12 cellular contexts compared by ENCODE assay signal in genomic region chr5:10635861-10636350, GRCh38.
DNase-seq lines count a peak whose midpoint lies in the region; ATAC-seq, FAIRE-seq and TF ChIP-seq lines count a peak whose summit lies in the region.
"Had no signal": no experiment of that assay in that cellular context is flagged by ENCODE, and none has a peak within 500 bp of the region (broad histone marks: within the 10 kb centered on the region; RNA-seq: fewer than 3 reads in every experiment).

No MANE protein-coding gene starts in this region.

- intact Hi-C loops in Right ventricle myocardium inferior (cut with DNase I) = no loop called here

- peaks cover 56% of the 10 kb centered on the region for H3K4me1 Mint-ChIP-seq in activated naive CD8-positive, alpha-beta T cell treated with anti-CD3 and anti-CD28 coated beads, Interleukin-2, amount 10 ng/mL, durations not matched to agents 7 days and 5 days
- peaks cover 57% of the 10 kb centered on the region for H3K4me1 Mint-ChIP-seq in WTC11

- DNase-seq in stimulated activated CD4-positive, alpha-beta T cell treated with anti-CD3 and anti-CD28 coated beads, Interleukin-4, amount 100 ng/mL, for 24 hours = peak; percentile 21
- no peak for DNase-seq in stimulated activated CD4-positive, alpha-beta T cell treated with anti-CD3 and anti-CD28 coated beads, Interleukin-4, amount 100 ng/mL, for 1 hour
- no peak for DNase-seq in activated naive CD8-positive, alpha-beta T cell treated with anti-CD3 and anti-CD28 coated beads, Interleukin-2, amount 10 ng/mL, durations not matched to agents 7 days and 5 days
- DNase-seq in urothelium cell line (ENCODE audit: low spot score) = peak; percentile 48
- DNase-seq in cerebellum (ENCODE audit: low spot score) = no peak
- no peak for DNase-seq in WTC11 (ENCODE audit: low spot score)
- DNase-seq in Right ventricle myocardium inferior (ENCODE audit: missing footprints) = no peak
- DNase-seq: kidney, NCI-H1105 treated with DMSO at 0.1 percent for 48 hours, WERI-Rb-1 had no signal

- H3K4me3 Mint-ChIP-seq in activated naive CD8-positive, alpha-beta T cell treated with anti-CD3 and anti-CD28 coated beads, Interleukin-2, amount 10 ng/mL, durations not matched to agents 7 days and 5 days = peak overlapping the region; percentile 68
- no peak overlapping the region for H3K4me3 Mint-ChIP-seq in WTC11

- peak; percentile 13 for ATAC-seq in HG03342 (IDR thresholded peaks at IDR 0.05; ENCODE audit: unreplicated experiment)
- ATAC-seq in activated naive CD8-positive, alpha-beta T cell treated with anti-CD3 and anti-CD28 coated beads, Interleukin-2, amount 10 ng/mL, durations not matched to agents 7 days and 5 days (ENCODE audit: low read depth) = no peak
- ATAC-seq in WTC11 = no peak
- ATAC-seq in Right ventricle myocardium inferior = no peak
- ATAC-seq: body of pancreas had no signal

- FAIRE-seq in urothelium cell line (lab: Jason Lieb, UNC) = no peak
- FAIRE-seq: kidney had no signal

- peak overlapping the region; percentile 99 for H3K27ac Mint-ChIP-seq in activated naive CD8-positive, alpha-beta T cell treated with anti-CD3 and anti-CD28 coated beads, Interleukin-2, amount 10 ng/mL, durations not matched to agents 7 days and 5 days
- no peak overlapping the region for H3K27ac Mint-ChIP-seq in WTC11

- no peaks in the 10 kb centered on the region for H3K27me3 Mint-ChIP-seq in activated naive CD8-positive, alpha-beta T cell treated with anti-CD3 and anti-CD28 coated beads, Interleukin-2, amount 10 ng/mL, durations not matched to agents 7 days and 5 days
- H3K27me3 Mint-ChIP-seq in WTC11 (ENCODE audit: low read depth) = peaks cover 3% of the 10 kb centered on the region; the same call in 1 of the 2 replicates

- no peak for TF ChIP-seq CTCF in WTC11 (IDR thresholded peaks at IDR 0.05)

- CTCF ChIA-PET in WTC11 (lab: Charles Lee) = interaction anchor here (1.8 to 2.3 kb wide), 4 partner anchors 8 to 183 kb away, joined by 7 to 44 read pairs (median 10); no protein-coding TSS in a partner anchor

- POLR2A ChIA-PET in activated naive CD8-positive, alpha-beta T cell treated with anti-CD3 and anti-CD28 coated beads, Interleukin-2, amount 10 ng/mL, durations not matched to agents 7 days and 5 days (lab: Charles Lee) = interaction anchor here (0.8 to 1.7 kb wide), 5 partner anchors 8 to 388 kb away, joined by 3 to 5 read pairs (median 4); partner anchors contain the start of genes ATPSCKMT, CCT5 and MARCHF6
- POLR2A ChIA-PET in WTC11 (lab: Charles Lee) = interaction anchor here (2.3 kb wide), 1 partner anchor 8 kb away, joined by 14 read pairs; no protein-coding TSS in a partner anchor

- peaks cover 16% of the 10 kb centered on the region for H3K36me3 Mint-ChIP-seq in activated naive CD8-positive, alpha-beta T cell treated with anti-CD3 and anti-CD28 coated beads, Interleukin-2, amount 10 ng/mL, durations not matched to agents 7 days and 5 days
- H3K36me3 Mint-ChIP-seq in WTC11 = peaks cover 3% of the 10 kb centered on the region; the same call in 1 of the 2 replicates

- peaks cover 11% of the 10 kb centered on the region for H3K9me3 Mint-ChIP-seq in activated naive CD8-positive, alpha-beta T cell treated with anti-CD3 and anti-CD28 coated beads, Interleukin-2, amount 10 ng/mL, durations not matched to agents 7 days and 5 days
- H3K9me3 Mint-ChIP-seq in WTC11 = no peaks in the 10 kb centered on the region; the same call in 1 of the 2 replicates

TF ChIP-seq in WTC11, 78 proteins besides CTCF, POLR2A, EP300 and RAD21:
- no peak for TF ChIP-seq SMAD3 (CRISPR knock-in tag; IDR thresholded peaks at IDR 0.05; ENCODE audit: borderline replicate concordance)
- no peak for TF ChIP-seq ZNF121 (CRISPR knock-in tag; IDR thresholded peaks at IDR 0.05)
- no peak for TF ChIP-seq PRRX2 (CRISPR knock-in tag; IDR thresholded peaks at IDR 0.05)
- TF ChIP-seq SOX15 (CRISPR knock-in tag; IDR thresholded peaks at IDR 0.05) = no peak
- TF ChIP-seq ZNF263 (CRISPR knock-in tag; IDR thresholded peaks at IDR 0.05; ENCODE audit: low read depth) = no peak
- TF ChIP-seq AFF4 (CRISPR knock-in tag; IDR thresholded peaks at IDR 0.05; ENCODE audit: borderline replicate concordance) = no peak
- TF ChIP-seq FOXP4 (CRISPR knock-in tag; IDR thresholded peaks at IDR 0.05) = no peak
TF ChIP-seq in WTC11: peak in this region for 0.

Comparison
In these comparisons a context has a peak if more than half of its experiments do, and no peak if none do; other contexts are left out.
1. DNase-seq: peak in stimulated activated CD4-positive, alpha-beta T cell treated with anti-CD3 and anti-CD28 coated beads, Interleukin-4, amount 100 ng/mL, for 24 hours (single experiment) and urothelium cell line (single experiment); none in stimulated activated CD4-positive, alpha-beta T cell treated with anti-CD3 and anti-CD28 coated beads, Interleukin-4, amount 100 ng/mL, for 1 hour (single experiment), activated naive CD8-positive, alpha-beta T cell treated with anti-CD3 and anti-CD28 coated beads, Interleukin-2, amount 10 ng/mL, durations not matched to agents 7 days and 5 days (single experiment), cerebellum (single experiment), WTC11 (single experiment) and Right ventricle myocardium inferior (single experiment).